ENCODE assay signal across 8 cellular contexts in genomic region chr12:118307069-118307954, GRCh38.
A peak's percentile ranks its signal among the peaks of the same experiment; 100 is the strongest.
DNase-seq lines count a peak whose midpoint lies in the region; ATAC-seq and TF ChIP-seq lines count a peak whose summit lies in the region.

No MANE protein-coding gene starts in this region.

- peaks cover 18% of the 10 kb centered on the region for H3K79me2 ChIP-seq in osteoblast (ENCODE audit: insufficient read depth, low read length)

- DNase-seq in GM04503 (ENCODE audit: low read depth): peak; percentile 91
- peak; percentile 12 for DNase-seq in SIG-M5 (lab: John Stamatoyannopoulos, UW)
- peak; percentile 93 for DNase-seq in choroid plexus epithelial cell (ENCODE audit: low read depth)
- DNase-seq in osteoblast (ENCODE audit: insufficient read length, low spot score, missing footprints): peak; percentile 62
- DNase-seq in posterior cingulate gyrus: no peak
- no peak for DNase-seq in nucleus accumbens (lab: John Stamatoyannopoulos, UW)
- DNase-seq in NCI-H82 (lab: John Stamatoyannopoulos, UW): no peak

- intact Hi-C loops in posterior cingulate gyrus (cut with DNase I): no loop called here

- no peaks in the 10 kb centered on the region for H4K20me1 ChIP-seq in osteoblast (ENCODE audit: insufficient read depth, low read length)

- H3K27ac ChIP-seq in osteoblast (ENCODE audit: low read depth, low read length): peak overlapping the region; percentile 98

- ATAC-seq in HG02678 (IDR thresholded peaks at IDR 0.05; ENCODE audit: unreplicated experiment): peak; percentile 68

- peaks cover 36% of the 10 kb centered on the region for H3K4me1 ChIP-seq in osteoblast (ENCODE audit: insufficient read depth, low read length)

- no peaks in the 10 kb centered on the region for H3K27me3 ChIP-seq in osteoblast (ENCODE audit: insufficient read depth, low read length)

- H2AFZ ChIP-seq in osteoblast (ENCODE audit: low read length): no peak overlapping the region

- H3K9me3 ChIP-seq in osteoblast (ENCODE audit: low read depth, low read length): no peaks in the 10 kb centered on the region

- TF ChIP-seq CTCF in choroid plexus epithelial cell (conservative IDR thresholded peaks at IDR 0.05; ENCODE audit: low read depth, low read length) (no peak), osteoblast (IDR thresholded peaks at IDR 0.05; ENCODE audit: extremely low read depth, low read depth, low read length) (no peak)

- peak overlapping the region; percentile 97 for H3K4me2 ChIP-seq in osteoblast (ENCODE audit: insufficient read depth, low read length)

- H3K4me3 ChIP-seq in choroid plexus epithelial cell (ENCODE audit: low read depth, low read length) (peak overlapping the region; percentile 46), osteoblast (ENCODE audit: insufficient read depth, low read length) (peak overlapping the region; percentile 66)

- H3K36me3 ChIP-seq in osteoblast (ENCODE audit: insufficient read depth, low read length): no peaks in the 10 kb centered on the region

Comparison
In these comparisons a context has a peak if more than half of its experiments do, and no peak if none do; other contexts are left out.
1. DNase-seq: peak in GM04503 (single experiment), SIG-M5 (single experiment), choroid plexus epithelial cell (single experiment) and osteoblast (single experiment); none in posterior cingulate gyrus (0 of 10), nucleus accumbens (0 of 56) and NCI-H82 (single experiment).